25 cellular contexts compared by ENCODE assay signal in genomic region chr6:16190214-16190613, GRCh38. TPM values are rescaled to one million over a fixed set of nuclear protein-coding genes. Genes with fewer than 3 reads are reported as not detected.
DNase-seq lines count a peak whose midpoint lies in the region; ATAC-seq, FAIRE-seq and TF ChIP-seq lines count a peak whose summit lies in the region.
"Had no signal": no experiment of that assay in that cellular context is flagged by ENCODE, and none has a peak within 500 bp of the region (broad histone marks: within the 10 kb centered on the region; RNA-seq: fewer than 3 reads in every experiment).

No MANE protein-coding gene starts in this region.

- TF ChIP-seq POLR2A in body of pancreas (IDR thresholded peaks at IDR 0.05), result no peak
- no peak for TF ChIP-seq POLR2A in transverse colon (IDR thresholded peaks at IDR 0.05)

- peaks cover 15% of the 10 kb centered on the region for H3K4me1 ChIP-seq in body of pancreas
- peaks cover 0 to 19% (median 5%) of the 10 kb centered on the region in 4 donors for H3K4me1 ChIP-seq in transverse colon
- H3K4me1 ChIP-seq: A549 had no signal

- H3K4me3 Mint-ChIP-seq in nephron, result no peak overlapping the region
- H3K4me3 Mint-ChIP-seq: B cell, CD14-positive monocyte had no signal

- no peak for TF ChIP-seq EP300 in transverse colon (IDR thresholded peaks at IDR 0.05; ENCODE audit: low read depth)

- no peaks in the 10 kb centered on the region for H3K36me3 ChIP-seq in body of pancreas (replicated peaks in 1 of 2; ENCODE audit: insufficient read depth in 1 of 2, low read depth in 2 of 2)
- no peaks in the 10 kb centered on the region for H3K36me3 ChIP-seq in transverse colon

- no peaks in the 10 kb centered on the region for H3K27me3 Mint-ChIP-seq in nephron (ENCODE audit: low read depth)

- H3K36me3 Mint-ChIP-seq in nephron (ENCODE audit: low read depth), result no peaks in the 10 kb centered on the region
- H3K36me3 Mint-ChIP-seq: CD14-positive monocyte had no signal

- in situ Hi-C loops in transverse colon (cut with MboI; ENCODE audit: low pct_ligation_motif_present in 1 of 4, low pct_unique_long_range_greater_than_20kb in 1 of 4, low sequenced_read_pairs in 3 of 4), result no loop called here

- DNase-seq in DMS53 treated with DMSO at 0.1 percent for 48 hours (lab: John Stamatoyannopoulos, UW; ENCODE audit: unreplicated experiment) (peak; percentile 37), NCI-H69 (lab: John Stamatoyannopoulos, UW) (peak; percentile 53), body of pancreas (peak in 1 of 4 donors; percentile 67), GM19239 (ENCODE audit: insufficient read length, low spot score) (no peak), RKO (ENCODE audit: low spot score) (no peak), HEK293T (ENCODE audit: extremely low spot score) (no peak), transverse colon (no peak)
- DNase-seq: DMS79, GOT3, HCEC 1CT, NCI-H1092 treated with DMSO at 0.1 percent for 48 hours, NCI-H1436 treated with DMSO at 0.1 percent for 48 hours, NCI-H2171 treated with DMSO at 0.1 percent for 48 hours, NCI-H446 treated with DMSO at 0.1 percent for 48 hours, PC-3, RPMI8226, SHP77 treated with DMSO at 0.1 percent for 48 hours, SK-N-SH had no signal

- H3K9me3 Mint-ChIP-seq in nephron, result no peaks in the 10 kb centered on the region
- H3K9me3 Mint-ChIP-seq: CD14-positive monocyte had no signal

- POLR2A ChIA-PET in HEK293T (lab: Yijun Ruan, JAX), result no interaction called here

- no peaks in the 10 kb centered on the region for H3K27me3 ChIP-seq in body of pancreas
- H3K27me3 ChIP-seq in transverse colon, result no peaks in the 10 kb centered on the region

- H3K27ac Mint-ChIP-seq in nephron, result peak overlapping the region; percentile 16 to 41 (median 28)
- H3K27ac Mint-ChIP-seq: B cell, CD14-positive monocyte had no signal

- H3K4me3 ChIP-seq in body of pancreas (no peak overlapping the region), transverse colon (no peak overlapping the region)
- H3K4me3 ChIP-seq: A549 had no signal

- no peak for FAIRE-seq in GM19239 (lab: Jason Lieb, UNC)
- FAIRE-seq: A549, D721Med, HTR-8/SVneo had no signal

- H3K27ac ChIP-seq in body of pancreas (peak overlapping the region in 2 of 4 donors; percentile 12 to 60), transverse colon (no peak overlapping the region)
- H3K27ac ChIP-seq: A549, KMS-11 had no signal

- no peaks in the 10 kb centered on the region for H3K9me3 ChIP-seq in body of pancreas
- no peaks in the 10 kb centered on the region for H3K9me3 ChIP-seq in transverse colon
- H3K9me3 ChIP-seq: A549, SK-N-SH had no signal

- ATAC-seq in body of pancreas, result peak; percentile 67
- ATAC-seq: A549, PC-3 had no signal

- TF ChIP-seq CTCF in body of pancreas (IDR thresholded peaks at IDR 0.05) (no peak), nephron (IDR thresholded peaks at IDR 0.05; ENCODE audit: unreplicated experiment in 3 of 3) (no peak), transverse colon (IDR thresholded peaks at IDR 0.05) (no peak)

- intact Hi-C loops in body of pancreas (cut with DNase I), result no loop called here
- intact Hi-C loops in transverse colon (cut with DNase I; ENCODE audit: low total_unique reads), result no loop called here

- 31 to 52% methylated on average over 1 of the region's 1 CpG for WGBS in body of pancreas, 2 donors
- WGBS in transverse colon (ENCODE audit: low coverage in 1 of 2), 2 donors, result 63 to 68% methylated on average over 1 of the region's 1 CpG

- peaks cover 12% of the 10 kb centered on the region for H3K4me1 Mint-ChIP-seq in nephron
- H3K4me1 Mint-ChIP-seq: B cell, CD14-positive monocyte had no signal

- CTCF ChIA-PET in HEK293T (lab: Yijun Ruan, JAX), result interaction anchor here (1.3 kb wide), 1 partner anchor 15 kb away, joined by 3 read pairs; no protein-coding TSS in a partner anchor

TF ChIP-seq in HEK293T, 16 proteins besides CTCF, POLR2A, EP300 and RAD21:
- TF ChIP-seq SP1 (IDR thresholded peaks at IDR 0.05) (no peak), LEF1 (IDR thresholded peaks at IDR 0.05; ENCODE audit: borderline replicate concordance) (no peak), FOXA1 (IDR thresholded peaks at IDR 0.05) (no peak), FOXM1 (IDR thresholded peaks at IDR 0.05; ENCODE audit: borderline replicate concordance) (no peak), ELF4 (IDR thresholded peaks at IDR 0.05) (no peak), L3MBTL2 (conservative IDR thresholded peaks at IDR 0.05) (no peak), BHLHE40 (IDR thresholded peaks at IDR 0.05; ENCODE audit: borderline replicate concordance) (no peak), ZNF384 (IDR thresholded peaks at IDR 0.05) (no peak)

RNA-seq across cellular contexts. Expression of gene GMPR, which starts 48.2 kb away (rescaled TPM):
- total RNA-seq in body of pancreas, result 10 to 100 TPM in 1 of 2 donors, 1 to 10 TPM in 1; 7.9 to 14.0 TPM
- 1 to 10 TPM in 3 of 4 donors, not detected in 1; 4.4 to 5.1 (median 4.5) TPM for total RNA-seq in transverse colon
- total RNA-seq: B cell had no signal

Comparison
In these comparisons a context has a peak if more than half of its experiments do, and no peak if none do; other contexts are left out.
1. DNase-seq: peak in DMS53 treated with DMSO at 0.1 percent for 48 hours (single experiment) and NCI-H69 (single experiment); none in GM19239 (single experiment), RKO (single experiment), HEK293T (single experiment) and transverse colon (single experiment).